In the genomic region with DNA sequence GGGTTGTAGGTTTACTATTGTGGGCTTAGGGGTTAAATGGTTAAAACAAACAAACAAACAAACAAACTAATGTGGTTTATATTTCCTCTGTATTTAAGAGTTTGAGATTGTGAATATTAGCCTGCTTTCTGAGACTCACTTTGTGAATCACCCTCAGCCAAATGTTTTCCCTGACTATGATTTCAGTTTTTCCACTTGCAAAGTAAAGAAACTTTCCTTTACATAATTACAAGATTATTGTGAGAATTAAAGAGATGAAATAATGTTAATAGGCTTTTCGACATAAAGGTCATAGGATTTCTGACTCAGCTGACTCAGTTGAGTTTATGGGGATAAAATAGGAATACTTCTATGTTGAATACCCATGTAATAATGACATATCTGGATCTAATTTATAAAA, we compare ENCODE assay signal across 14 cellular contexts. TPM values are rescaled to one million over a fixed set of nuclear protein-coding genes. Genes with fewer than 3 reads are reported as not detected.
DNase-seq lines count a peak whose midpoint lies in the region; ATAC-seq, FAIRE-seq and TF ChIP-seq lines count a peak whose summit lies in the region.
"Had no signal": no experiment of that assay in that cellular context is flagged by ENCODE, and none has a peak within 500 bp of the region (broad histone marks: within the 10 kb centered on the region; RNA-seq: fewer than 3 reads in every experiment).

No MANE protein-coding gene starts in this region.

- intact Hi-C loops in esophagus muscularis mucosa (cut with DNase I): loop anchor here (5.0 to 10.0 kb wide), 2 partner anchors 218 to 680 kb away; a partner anchor contains a TSS

- H3K27me3 ChIP-seq in esophagus muscularis mucosa: no peaks in the 10 kb centered on the region

- TF ChIP-seq CTCF in 22Rv1 (IDR thresholded peaks at IDR 0.05): no peak
- TF ChIP-seq CTCF in esophagus muscularis mucosa (IDR thresholded peaks at IDR 0.05): no peak
- no peak for TF ChIP-seq CTCF in neural crest cell (conservative IDR thresholded peaks at IDR 0.05)

- H3K4me1 ChIP-seq in esophagus muscularis mucosa: peaks cover 5 to 41% (median 37%) of the 10 kb centered on the region in 4 donors
- H3K4me1 ChIP-seq: BLaER1 had no signal

- ATAC-seq in HG03432 (IDR thresholded peaks at IDR 0.05; ENCODE audit: unreplicated experiment): no peak
- no peak for ATAC-seq in activated naive CD8-positive, alpha-beta T cell treated with anti-CD3 and anti-CD28 coated beads, Interleukin-2, amount 50 U/mL, for 24 hours
- ATAC-seq: left colon had no signal

- H3K27ac ChIP-seq in 22Rv1 (peak overlapping the region; percentile 94), esophagus muscularis mucosa (replicated peaks in 1 of 4) (peak overlapping the region; percentile 94 to 96 (median 95))
- H3K27ac ChIP-seq: BLaER1 had no signal

- no peaks in the 10 kb centered on the region for H3K9me3 ChIP-seq in esophagus muscularis mucosa

- peaks cover 3% of the 10 kb centered on the region for H3K27me3 Mint-ChIP-seq in neural crest cell (ENCODE audit: low read depth)
- H3K27me3 Mint-ChIP-seq in activated naive CD8-positive, alpha-beta T cell treated with anti-CD3 and anti-CD28 coated beads, Interleukin-2, amount 50 U/mL, for 24 hours: peaks cover 35% of the 10 kb centered on the region

- DNase-seq in M059J (ENCODE audit: low read depth) (peak; percentile 24), esophagus muscularis mucosa (ENCODE audit: extremely low spot score) (no peak), neural crest cell (ENCODE audit: low read depth, low spot score) (no peak), iPS-NIHi7 (ENCODE audit: extremely low spot score) (no peak), GM12891 (ENCODE audit: insufficient read length, low spot score) (no peak)
- no peak for DNase-seq in activated naive CD8-positive, alpha-beta T cell treated with anti-CD3 and anti-CD28 coated beads, Interleukin-2, amount 50 U/mL, for 24 hours
- DNase-seq: GOT3; left colon; NCI-H774; stimulated activated CD4-positive, alpha-beta T cell treated with anti-CD3 and anti-CD28 coated beads, Interleukin-4, amount 100 ng/mL, for 1 hour had no signal

- no peak for TF ChIP-seq EP300 in esophagus muscularis mucosa (IDR thresholded peaks at IDR 0.05)

- H3K4me3 ChIP-seq in esophagus muscularis mucosa: peak overlapping the region; percentile 74 to 86 (median 76)
- H3K4me3 ChIP-seq: BLaER1 had no signal

- H3K9me3 Mint-ChIP-seq in neural crest cell: peaks cover 5% of the 10 kb centered on the region
- no peaks in the 10 kb centered on the region for H3K9me3 Mint-ChIP-seq in activated naive CD8-positive, alpha-beta T cell treated with anti-CD3 and anti-CD28 coated beads, Interleukin-2, amount 50 U/mL, for 24 hours

- TF ChIP-seq POLR2A in esophagus muscularis mucosa (IDR thresholded peaks at IDR 0.05; ENCODE audit: low read depth) (no peak), GM12891 (IDR thresholded peaks at IDR 0.05; ENCODE audit: low read depth, low read length) (no peak)

- H3K4me3 Mint-ChIP-seq in neural crest cell: peak overlapping the region; percentile 100
- H3K4me3 Mint-ChIP-seq in activated naive CD8-positive, alpha-beta T cell treated with anti-CD3 and anti-CD28 coated beads, Interleukin-2, amount 50 U/mL, for 24 hours: no peak overlapping the region

- H3K27ac Mint-ChIP-seq in neural crest cell (ENCODE audit: unreplicated experiment): peak overlapping the region; percentile 99
- H3K27ac Mint-ChIP-seq in activated naive CD8-positive, alpha-beta T cell treated with anti-CD3 and anti-CD28 coated beads, Interleukin-2, amount 50 U/mL, for 24 hours: no peak overlapping the region

- peaks cover 54% of the 10 kb centered on the region for H3K4me1 Mint-ChIP-seq in neural crest cell
- H3K4me1 Mint-ChIP-seq in activated naive CD8-positive, alpha-beta T cell treated with anti-CD3 and anti-CD28 coated beads, Interleukin-2, amount 50 U/mL, for 24 hours: peaks cover 6% of the 10 kb centered on the region

- 38% methylated on average over 1 of the region's 1 CpG for WGBS in esophagus muscularis mucosa

- FAIRE-seq in GM12891 (lab: Jason Lieb, UNC): no peak
- FAIRE-seq: GM18507 had no signal

- no peaks in the 10 kb centered on the region for H3K36me3 ChIP-seq in esophagus muscularis mucosa
- H3K36me3 ChIP-seq: BLaER1 had no signal

- peaks cover 6% of the 10 kb centered on the region for H3K36me3 Mint-ChIP-seq in neural crest cell (ENCODE audit: low read depth)
- H3K36me3 Mint-ChIP-seq in activated naive CD8-positive, alpha-beta T cell treated with anti-CD3 and anti-CD28 coated beads, Interleukin-2, amount 50 U/mL, for 24 hours (ENCODE audit: low read depth): no peaks in the 10 kb centered on the region

TF ChIP-seq in GM12891, 5 proteins besides CTCF, POLR2A, EP300 and RAD21:
- TF ChIP-seq POLR2AphosphoS5 (IDR thresholded peaks at IDR 0.05; ENCODE audit: low read depth, low read length) (no peak), TAF1 (IDR thresholded peaks at IDR 0.05; ENCODE audit: low read depth, low read length) (no peak), SPI1 (IDR thresholded peaks at IDR 0.05; ENCODE audit: low read depth, low read length) (no peak), POU2F2 (IDR thresholded peaks at IDR 0.05; ENCODE audit: low read depth, low read length) (no peak), PAX5 (IDR thresholded peaks at IDR 0.05; ENCODE audit: insufficient read depth, low read length, severe bottlenecking) (no peak)

RNA-seq across cellular contexts. Expression of a gene that starts 2.9 kb away (rescaled TPM):
- total RNA-seq in M059J (2014; rRNA removed; shearing (Covaris generic)): 98.9 and 126 TPM in 2 replicates
- total RNA-seq in esophagus muscularis mucosa (10 to 100 TPM; 27.1 to 49.0 (median 36.8) TPM), neural crest cell (39.1 and 43.8 TPM in 2 replicates)
- polyA plus RNA-seq in GM12891 (2012; ENCODE audit: low read depth, missing spikeins): not detected
